ENCODE assay signal across 1 cellular context in the genomic region with DNA sequence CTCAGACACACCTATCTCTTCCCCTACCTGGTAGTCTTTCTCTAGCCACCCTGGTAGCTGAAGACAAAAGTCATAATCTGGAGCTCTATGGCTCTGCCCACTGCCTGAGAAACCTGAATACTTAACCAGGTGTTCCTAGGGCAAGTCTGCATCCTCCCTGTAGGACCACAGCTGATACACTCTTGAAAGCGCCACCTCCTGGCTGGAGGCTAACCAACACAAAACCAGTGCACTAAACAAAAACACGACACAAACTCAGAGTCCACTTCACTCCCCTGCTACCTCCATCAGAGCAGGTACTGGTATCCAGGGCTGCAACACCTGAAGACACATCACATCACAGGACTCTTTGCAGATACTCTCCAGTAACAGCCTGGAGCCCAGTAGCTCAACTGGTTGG.
TF ChIP-seq lines count a peak whose summit lies in the region.

No MANE protein-coding gene starts in this region.

TF ChIP-seq in H1, 55 proteins besides CTCF, POLR2A, EP300 and RAD21 (continued from another document):
- TF ChIP-seq, protein P1, sequence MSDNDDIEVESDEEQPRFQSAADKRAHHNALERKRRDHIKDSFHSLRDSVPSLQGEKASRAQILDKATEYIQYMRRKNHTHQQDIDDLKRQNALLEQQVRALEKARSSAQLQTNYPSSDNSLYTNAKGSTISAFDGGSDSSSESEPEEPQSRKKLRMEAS (IDR thresholded peaks at IDR 0.05), result no peak
- TF ChIP-seq POLR2AphosphoS5 (IDR thresholded peaks at IDR 0.05; ENCODE audit: low read depth, low read length), result no peak
- TF ChIP-seq TEAD4 (IDR thresholded peaks at IDR 0.05; ENCODE audit: low read depth, low read length), result no peak
- TF ChIP-seq SUZ12 (IDR thresholded peaks at IDR 0.05; ENCODE audit: low read length), result no peak
- no peak for TF ChIP-seq PHF8 (conservative IDR thresholded peaks at IDR 0.05; ENCODE audit: low read depth, low read length)
- TF ChIP-seq CREB1 (IDR thresholded peaks at IDR 0.05), result no peak
- no peak for TF ChIP-seq FOSL1 (IDR thresholded peaks at IDR 0.05; ENCODE audit: insufficient read depth, low read depth, low read length)
- no peak for TF ChIP-seq NRF1 (IDR thresholded peaks at IDR 0.05; ENCODE audit: low read depth, low read length)
- TF ChIP-seq ASH2L (IDR thresholded peaks at IDR 0.05; ENCODE audit: low read length), result no peak
- TF ChIP-seq, protein P2, sequence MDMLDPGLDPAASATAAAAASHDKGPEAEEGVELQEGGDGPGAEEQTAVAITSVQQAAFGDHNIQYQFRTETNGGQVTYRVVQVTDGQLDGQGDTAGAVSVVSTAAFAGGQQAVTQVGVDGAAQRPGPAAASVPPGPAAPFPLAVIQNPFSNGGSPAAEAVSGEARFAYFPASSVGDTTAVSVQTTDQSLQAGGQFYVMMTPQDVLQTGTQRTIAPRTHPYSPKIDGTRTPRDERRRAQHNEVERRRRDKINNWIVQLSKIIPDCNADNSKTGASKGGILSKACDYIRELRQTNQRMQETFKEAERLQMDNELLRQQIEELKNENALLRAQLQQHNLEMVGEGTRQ (IDR thresholded peaks at IDR 0.05; ENCODE audit: low read length), result no peak
- no peak for TF ChIP-seq JUND (IDR thresholded peaks at IDR 0.05; ENCODE audit: low read length)
- no peak for TF ChIP-seq CHD2 (IDR thresholded peaks at IDR 0.05; ENCODE audit: low read length)
- no peak for TF ChIP-seq SIX5 (IDR thresholded peaks at IDR 0.05; ENCODE audit: low read depth, low read length)
- no peak for TF ChIP-seq KDM5A (IDR thresholded peaks at IDR 0.05; ENCODE audit: low read length)
- no peak for TF ChIP-seq BRCA1 (IDR thresholded peaks at IDR 0.05; ENCODE audit: low read depth, low read length)
